In the genomic region with DNA sequence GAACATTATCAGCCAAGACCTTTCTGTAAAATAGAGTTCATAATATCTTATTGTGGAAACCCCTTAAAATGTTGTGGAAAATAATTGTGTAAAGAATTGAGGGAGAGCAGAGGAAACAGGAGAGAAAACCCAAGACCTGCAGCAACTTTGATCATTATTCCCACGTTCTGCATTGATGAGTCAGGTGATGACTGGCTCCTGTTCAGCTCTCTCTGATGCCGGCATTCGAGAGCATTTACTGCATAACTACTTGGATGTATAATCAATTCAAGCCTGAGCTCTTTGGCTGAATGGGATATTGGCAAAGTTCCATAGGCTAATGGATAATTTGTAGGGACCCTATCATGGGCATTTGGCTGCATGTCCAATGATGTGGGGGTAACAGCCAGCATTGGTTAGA, we compare ENCODE assay signal across 27 cellular contexts.
DNase-seq lines count a peak whose midpoint lies in the region; ATAC-seq, FAIRE-seq and TF ChIP-seq lines count a peak whose summit lies in the region.
"Had no signal": no experiment of that assay in that cellular context is flagged by ENCODE, and none has a peak within 500 bp of the region (broad histone marks: within the 10 kb centered on the region; RNA-seq: fewer than 3 reads in every experiment).

No MANE protein-coding gene starts in this region.

- no peak overlapping the region for H3K14ac ChIP-seq in H9 (ENCODE audit: insufficient read depth, low read length)

- DNase-seq in NCI-H1436 (lab: John Stamatoyannopoulos, UW) (peak; percentile 49), NCI-H1436 treated with DMSO at 0.1 percent for 48 hours (lab: John Stamatoyannopoulos, UW) (no peak), NCI-H1092 treated with DMSO at 0.1 percent for 48 hours (lab: John Stamatoyannopoulos, UW) (peak; percentile 97), RKO (ENCODE audit: low spot score) (peak; percentile 18), keratinocyte (ENCODE audit: low read depth, low spot score) (peak; percentile 2), putamen (ENCODE audit: low spot score) (no peak), H9 (no peak)
- DNase-seq: 8988T; activated CD4-positive, alpha-beta T cell treated with anti-CD3 and anti-CD28 coated beads, Interleukin-2, amount 50 U/mL, for 48 hours; activated naive CD4-positive, alpha-beta T cell treated with anti-CD3 and anti-CD28 coated beads for 36 hours; adrenal gland; Caco-2; DND-41; hippocampal formation; left colon; mucosa of descending colon; NCI-H2029; occipital lobe; stimulated activated CD4-positive, alpha-beta T cell treated with anti-CD3 and anti-CD28 coated beads, Interleukin-4, amount 100 ng/mL, for 4 hours; transverse colon had no signal

- H3K4me2 ChIP-seq in keratinocyte (ENCODE audit: control insufficient read depth, extremely low read depth, insufficient read depth, low read depth, low read length) (no peak overlapping the region), H9 (ENCODE audit: insufficient read depth, insufficient read length, low read length) (no peak overlapping the region)

- no peaks in the 10 kb centered on the region for H3K79me1 ChIP-seq in H9 (ENCODE audit: insufficient read depth, low read depth, low read length, poor library complexity, severe bottlenecking)

- H3K4me3 ChIP-seq in keratinocyte (ENCODE audit: control insufficient read depth in 2 of 3, extremely low read depth in 1 of 3, insufficient read depth in 2 of 3, low read depth in 1 of 3, low read length in 3 of 3) = no peak overlapping the region
- H3K4me3 ChIP-seq: adrenal gland, mucosa of descending colon, prostate gland, transverse colon had no signal

- no peaks in the 10 kb centered on the region for H3K36me3 Mint-ChIP-seq in H9 (ENCODE audit: insufficient read depth in 1 of 3, low read depth in 3 of 3)
- H3K36me3 Mint-ChIP-seq: brain; CD14-positive monocyte; natural killer cell treated with Interleukin-12 subunit alpha and Interleukin-12 subunit beta and Interleukin-15 and Interleukin-18, amount 100 ng/mL, for 72 hours; stimulated activated effector memory CD8-positive, alpha-beta T cell treated with anti-CD3 and anti-CD28 coated beads, Interleukin-12 subunit alpha, Interleukin-12 subunit beta, amount 100 ng/mL, for 72 hours had no signal

- no peaks in the 10 kb centered on the region for H3K4me1 Mint-ChIP-seq in H9
- H3K4me1 Mint-ChIP-seq: stimulated activated effector memory CD8-positive, alpha-beta T cell treated with anti-CD3 and anti-CD28 coated beads, Interleukin-12 subunit alpha, Interleukin-12 subunit beta, amount 100 ng/mL, for 72 hours had no signal

- H3K9ac ChIP-seq in keratinocyte (ENCODE audit: control insufficient read depth, extremely low read depth, insufficient read depth, low read length) (no peak overlapping the region), H9 (ENCODE audit: extremely low read depth, insufficient read length, low read length) (no peak overlapping the region)

- H2BK15ac ChIP-seq in H9 (ENCODE audit: low read depth, low read length) = no peak overlapping the region

- dilution Hi-C loops in keratinocyte (cut with MboI; ENCODE audit: extremely low pct_ligation_motif_present, low sequenced_read_pairs) = no loop called here

- no peak overlapping the region for H3K56ac ChIP-seq in H9 (ENCODE audit: insufficient read length, low read depth, low read length)

- no peaks in the 10 kb centered on the region for H3K36me3 ChIP-seq in keratinocyte (ENCODE audit: control insufficient read depth in 2 of 2, extremely low read depth in 1 of 2, insufficient read depth in 2 of 2, low read length in 2 of 2)
- H3K36me3 ChIP-seq: adrenal gland, prostate gland, transverse colon had no signal

- no peak overlapping the region for H4K5ac ChIP-seq in H9 (ENCODE audit: insufficient read length, low read depth, low read length)

- H3K23ac ChIP-seq in H9 (ENCODE audit: insufficient read length, low read depth, low read length) = no peak overlapping the region

- no peaks in the 10 kb centered on the region for H3K27me3 ChIP-seq in keratinocyte (ENCODE audit: control insufficient read depth, extremely low read depth, insufficient read depth, low read length)
- H3K27me3 ChIP-seq in H9 (ENCODE audit: insufficient read depth, low read length) = no peaks in the 10 kb centered on the region
- H3K27me3 ChIP-seq: adrenal gland, transverse colon had no signal

- ATAC-seq in HG03520 (IDR thresholded peaks at IDR 0.05; ENCODE audit: unreplicated experiment) = no peak
- ATAC-seq: left colon; mucosa of descending colon; natural killer cell treated with Interleukin-12 subunit alpha and Interleukin-12 subunit beta and Interleukin-15 and Interleukin-18, amount 100 ng/mL, for 72 hours; stimulated activated effector memory CD8-positive, alpha-beta T cell treated with anti-CD3 and anti-CD28 coated beads, Interleukin-12 subunit alpha, Interleukin-12 subunit beta, amount 100 ng/mL, for 72 hours had no signal

- H3K9me1 ChIP-seq in keratinocyte (ENCODE audit: control insufficient read depth, extremely low read depth, insufficient read depth, low read length) = no peaks in the 10 kb centered on the region

- no peaks in the 10 kb centered on the region for H3K9me3 ChIP-seq in keratinocyte (ENCODE audit: control insufficient read depth, low read depth, low read length)
- no peaks in the 10 kb centered on the region for H3K9me3 ChIP-seq in H9 (ENCODE audit: control insufficient read depth, low read depth, low read length)
- H3K9me3 ChIP-seq: adrenal gland, Caco-2, mucosa of descending colon, prostate gland, transverse colon had no signal

- no peak overlapping the region for H3K18ac ChIP-seq in H9 (ENCODE audit: insufficient read length, low read depth, low read length)

- no CpG with 5 or more reads among the region's 3 CpGs for whole genome bisulfite sequencing in H9 (ENCODE audit: extremely low coverage, insufficient read length, low lambda C conversion rate)

- no peak overlapping the region for H3K4ac ChIP-seq in H9 (ENCODE audit: low read depth, low read length)

- H4K20me1 ChIP-seq in keratinocyte (ENCODE audit: control insufficient read depth, extremely low read depth, insufficient read depth, low read length) = no peaks in the 10 kb centered on the region
- no peaks in the 10 kb centered on the region for H4K20me1 ChIP-seq in H9 (ENCODE audit: control insufficient read depth, insufficient read depth, insufficient read length)

- no peaks in the 10 kb centered on the region for H3K23me2 ChIP-seq in H9 (ENCODE audit: insufficient read length, low read depth, low read length, poor library complexity, severe bottlenecking)

- H3K27me3 Mint-ChIP-seq in H9 (ENCODE audit: low read depth) = no peaks in the 10 kb centered on the region
- H3K27me3 Mint-ChIP-seq: natural killer cell treated with Interleukin-12 subunit alpha and Interleukin-12 subunit beta and Interleukin-15 and Interleukin-18, amount 100 ng/mL, for 72 hours had no signal

- H2AFZ ChIP-seq in keratinocyte (ENCODE audit: control insufficient read depth, low read length) = no peak overlapping the region
- H2AFZ ChIP-seq in H9 (ENCODE audit: low read length) = no peak overlapping the region

- H3T11ph ChIP-seq in H9 (ENCODE audit: low read length) = no peak overlapping the region

- H3K27ac ChIP-seq in keratinocyte (ENCODE audit: control insufficient read depth, insufficient read depth, low read length) = no peak overlapping the region
- no peak overlapping the region for H3K27ac ChIP-seq in H9 (ENCODE audit: insufficient read length, low read depth, low read length)
- H3K27ac ChIP-seq: adrenal gland, prostate gland, transverse colon had no signal

- H2BK12ac ChIP-seq in H9 (ENCODE audit: insufficient read length, low read depth, low read length) = no peak overlapping the region

- TF ChIP-seq CTCF in keratinocyte (optimal IDR thresholded peaks at IDR 0.05 in 1 of 3, IDR thresholded peaks at IDR 0.05 in 1 of 3, conservative IDR thresholded peaks at IDR 0.05 in 1 of 3; ENCODE audit: extremely low read depth in 1 of 3, insufficient read depth in 2 of 3, low read length in 3 of 3) = no peak
- no peak for TF ChIP-seq CTCF in H9 (conservative IDR thresholded peaks at IDR 0.05)

- H4K91ac ChIP-seq in H9 (ENCODE audit: insufficient read length, low read depth, low read length) = no peak overlapping the region

- H3K4me1 ChIP-seq in keratinocyte (ENCODE audit: control insufficient read depth, extremely low read depth, insufficient read depth, low read length) (no peaks in the 10 kb centered on the region), H9 (ENCODE audit: insufficient read depth, low read length) (no peaks in the 10 kb centered on the region)
- H3K4me1 ChIP-seq: adrenal gland, prostate gland, transverse colon had no signal

- no peak overlapping the region for H2AK5ac ChIP-seq in H9 (ENCODE audit: insufficient read length, low read length)

- no peaks in the 10 kb centered on the region for H3K79me2 ChIP-seq in keratinocyte (ENCODE audit: control insufficient read depth, insufficient read depth, low read length)
- no peaks in the 10 kb centered on the region for H3K79me2 ChIP-seq in H9 (ENCODE audit: insufficient read depth, low read length)

- no peak overlapping the region for H3K27ac Mint-ChIP-seq in H9
- H3K27ac Mint-ChIP-seq: activated naive CD4-positive, alpha-beta T cell treated with anti-CD3 and anti-CD28 coated beads for 36 hours; brain; CD14-positive monocyte; stimulated activated effector memory CD8-positive, alpha-beta T cell treated with anti-CD3 and anti-CD28 coated beads, Interleukin-12 subunit alpha, Interleukin-12 subunit beta, amount 100 ng/mL, for 72 hours; T-helper 1 cell treated with Interleukin-12 subunit alpha and Interleukin-12 subunit beta and Interleukin-4 antibody, amounts not matched to agents 30 μg/mL and 1 μg/mL, for 36 hours had no signal

- no peak overlapping the region for H3K4me3 Mint-ChIP-seq in H9
- H3K4me3 Mint-ChIP-seq: activated naive CD4-positive, alpha-beta T cell treated with anti-CD3 and anti-CD28 coated beads for 36 hours; brain; CD14-positive monocyte; natural killer cell treated with Interleukin-12 subunit alpha and Interleukin-12 subunit beta and Interleukin-15 and Interleukin-18, amount 100 ng/mL, for 72 hours; stimulated activated effector memory CD8-positive, alpha-beta T cell treated with anti-CD3 and anti-CD28 coated beads, Interleukin-12 subunit alpha, Interleukin-12 subunit beta, amount 100 ng/mL, for 72 hours; T-helper 1 cell treated with Interleukin-12 subunit alpha and Interleukin-12 subunit beta and Interleukin-4 antibody, amounts not matched to agents 30 μg/mL and 1 μg/mL, for 36 hours had no signal

- H3K9me3 Mint-ChIP-seq in H9 = 0 out of 5 replicates have a peak, but pooled peaks cover 0 to 1% of the 10 kb centered on the region in 2 experiments
- H3K9me3 Mint-ChIP-seq: natural killer cell treated with Interleukin-12 subunit alpha and Interleukin-12 subunit beta and Interleukin-15 and Interleukin-18, amount 100 ng/mL, for 72 hours; stimulated activated effector memory CD8-positive, alpha-beta T cell treated with anti-CD3 and anti-CD28 coated beads, Interleukin-12 subunit alpha, Interleukin-12 subunit beta, amount 100 ng/mL, for 72 hours; T-helper 1 cell treated with Interleukin-12 subunit alpha and Interleukin-12 subunit beta and Interleukin-4 antibody, amounts not matched to agents 30 μg/mL and 1 μg/mL, for 36 hours had no signal

- H4K8ac ChIP-seq in H9 (replicated peaks; ENCODE audit: insufficient read length, low read depth, low read length) = no peak overlapping the region

- no peak overlapping the region for H2BK120ac ChIP-seq in H9 (ENCODE audit: low read depth, low read length, poor library complexity, severe bottlenecking)

- H2BK20ac ChIP-seq in H9 (ENCODE audit: low read depth, low read length, poor library complexity, severe bottlenecking) = no peak overlapping the region

- no peak for FAIRE-seq in keratinocyte (lab: Jason Lieb, UNC)

- no peak overlapping the region for H2BK5ac ChIP-seq in H9 (ENCODE audit: insufficient read length, low read length)

Comparison
In these comparisons a context has a peak if more than half of its experiments do, and no peak if none do; other contexts are left out.
1. DNase-seq: peak in NCI-H1436 (single experiment), NCI-H1092 treated with DMSO at 0.1 percent for 48 hours (single experiment), RKO (single experiment) and keratinocyte (single experiment); none in NCI-H1436 treated with DMSO at 0.1 percent for 48 hours (single experiment), putamen (single experiment) and H9 (single experiment).